ENCODE assay signal across 1 cellular context in the genomic region with DNA sequence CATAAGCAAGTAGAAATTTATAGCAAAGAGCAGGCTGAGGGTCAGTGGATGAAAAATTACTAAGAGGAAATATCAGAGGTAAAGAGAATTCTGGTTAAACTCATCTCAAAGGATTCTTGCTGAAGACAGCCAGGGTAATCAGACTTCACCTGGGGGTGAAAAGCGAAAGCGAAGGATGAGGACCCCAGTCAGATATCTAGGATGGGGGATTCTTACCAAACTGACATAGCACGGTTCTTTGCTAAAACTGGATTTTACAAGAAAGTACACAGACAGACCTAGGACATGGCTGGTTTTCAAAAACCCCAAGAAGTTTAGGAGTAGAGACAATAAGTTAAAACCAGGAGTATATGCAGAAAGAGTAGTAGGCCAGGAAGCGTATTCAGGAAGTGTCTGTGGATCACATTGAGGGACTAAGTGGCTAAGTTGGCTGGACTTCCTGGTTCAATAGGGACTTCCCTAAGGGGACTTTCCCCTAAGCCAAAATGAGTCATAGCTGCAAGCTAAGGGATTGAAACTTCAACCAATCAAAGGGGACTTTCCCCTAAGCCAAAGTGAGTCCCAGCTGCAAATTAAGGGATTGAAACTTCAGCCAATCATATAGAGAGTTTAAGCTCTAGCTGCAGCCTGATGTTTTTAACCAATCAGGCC.
TF ChIP-seq lines count a peak whose summit lies in the region.

No MANE protein-coding gene starts in this region.

TF ChIP-seq in GM23338, 12 proteins besides CTCF, POLR2A, EP300 and RAD21 (continued from another document):
- TF ChIP-seq, protein P1, sequence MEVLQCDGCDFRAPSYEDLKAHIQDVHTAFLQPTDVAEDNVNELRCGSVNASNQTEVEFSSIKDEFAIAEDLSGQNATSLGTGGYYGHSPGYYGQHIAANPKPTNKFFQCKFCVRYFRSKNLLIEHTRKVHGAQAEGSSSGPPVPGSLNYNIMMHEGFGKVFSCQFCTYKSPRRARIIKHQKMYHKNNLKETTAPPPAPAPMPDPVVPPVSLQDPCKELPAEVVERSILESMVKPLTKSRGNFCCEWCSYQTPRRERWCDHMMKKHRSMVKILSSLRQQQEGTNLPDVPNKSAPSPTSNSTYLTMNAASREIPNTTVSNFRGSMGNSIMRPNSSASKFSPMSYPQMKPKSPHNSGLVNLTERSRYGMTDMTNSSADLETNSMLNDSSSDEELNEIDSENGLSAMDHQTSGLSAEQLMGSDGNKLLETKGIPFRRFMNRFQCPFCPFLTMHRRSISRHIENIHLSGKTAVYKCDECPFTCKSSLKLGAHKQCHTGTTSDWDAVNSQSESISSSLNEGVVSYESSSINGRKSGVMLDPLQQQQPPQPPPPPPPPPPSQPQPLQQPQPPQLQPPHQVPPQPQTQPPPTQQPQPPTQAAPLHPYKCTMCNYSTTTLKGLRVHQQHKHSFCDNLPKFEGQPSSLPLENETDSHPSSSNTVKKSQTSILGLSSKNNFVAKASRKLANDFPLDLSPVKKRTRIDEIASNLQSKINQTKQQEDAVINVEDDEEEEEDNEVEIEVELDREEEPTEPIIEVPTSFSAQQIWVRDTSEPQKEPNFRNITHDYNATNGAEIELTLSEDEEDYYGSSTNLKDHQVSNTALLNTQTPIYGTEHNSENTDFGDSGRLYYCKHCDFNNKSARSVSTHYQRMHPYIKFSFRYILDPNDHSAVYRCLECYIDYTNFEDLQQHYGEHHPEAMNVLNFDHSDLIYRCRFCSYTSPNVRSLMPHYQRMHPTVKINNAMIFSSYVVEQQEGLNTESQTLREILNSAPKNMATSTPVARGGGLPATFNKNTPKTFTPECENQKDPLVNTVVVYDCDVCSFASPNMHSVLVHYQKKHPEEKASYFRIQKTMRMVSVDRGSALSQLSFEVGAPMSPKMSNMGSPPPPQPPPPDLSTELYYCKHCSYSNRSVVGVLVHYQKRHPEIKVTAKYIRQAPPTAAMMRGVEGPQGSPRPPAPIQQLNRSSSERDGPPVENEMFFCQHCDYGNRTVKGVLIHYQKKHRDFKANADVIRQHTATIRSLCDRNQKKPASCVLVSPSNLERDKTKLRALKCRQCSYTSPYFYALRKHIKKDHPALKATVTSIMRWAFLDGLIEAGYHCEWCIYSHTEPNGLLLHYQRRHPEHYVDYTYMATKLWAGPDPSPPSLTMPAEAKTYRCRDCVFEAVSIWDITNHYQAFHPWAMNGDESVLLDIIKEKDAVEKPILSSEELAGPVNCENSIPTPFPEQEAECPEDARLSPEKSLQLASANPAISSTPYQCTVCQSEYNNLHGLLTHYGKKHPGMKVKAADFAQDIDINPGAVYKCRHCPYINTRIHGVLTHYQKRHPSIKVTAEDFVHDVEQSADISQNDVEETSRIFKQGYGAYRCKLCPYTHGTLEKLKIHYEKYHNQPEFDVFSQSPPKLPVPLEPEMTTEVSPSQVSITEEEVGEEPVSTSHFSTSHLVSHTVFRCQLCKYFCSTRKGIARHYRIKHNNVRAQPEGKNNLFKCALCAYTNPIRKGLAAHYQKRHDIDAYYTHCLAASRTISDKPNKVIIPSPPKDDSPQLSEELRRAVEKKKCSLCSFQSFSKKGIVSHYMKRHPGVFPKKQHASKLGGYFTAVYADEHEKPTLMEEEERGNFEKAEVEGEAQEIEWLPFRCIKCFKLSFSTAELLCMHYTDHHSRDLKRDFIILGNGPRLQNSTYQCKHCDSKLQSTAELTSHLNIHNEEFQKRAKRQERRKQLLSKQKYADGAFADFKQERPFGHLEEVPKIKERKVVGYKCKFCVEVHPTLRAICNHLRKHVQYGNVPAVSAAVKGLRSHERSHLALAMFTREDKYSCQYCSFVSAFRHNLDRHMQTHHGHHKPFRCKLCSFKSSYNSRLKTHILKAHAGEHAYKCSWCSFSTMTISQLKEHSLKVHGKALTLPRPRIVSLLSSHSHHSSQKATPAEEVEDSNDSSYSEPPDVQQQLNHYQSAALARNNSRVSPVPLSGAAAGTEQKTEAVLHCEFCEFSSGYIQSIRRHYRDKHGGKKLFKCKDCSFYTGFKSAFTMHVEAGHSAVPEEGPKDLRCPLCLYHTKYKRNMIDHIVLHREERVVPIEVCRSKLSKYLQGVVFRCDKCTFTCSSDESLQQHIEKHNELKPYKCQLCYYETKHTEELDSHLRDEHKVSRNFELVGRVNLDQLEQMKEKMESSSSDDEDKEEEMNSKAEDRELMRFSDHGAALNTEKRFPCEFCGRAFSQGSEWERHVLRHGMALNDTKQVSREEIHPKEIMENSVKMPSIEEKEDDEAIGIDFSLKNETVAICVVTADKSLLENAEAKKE (CRISPR knock-in tag; IDR thresholded peaks at IDR 0.05), result no peak
- TF ChIP-seq EZH2phosphoT487 (IDR thresholded peaks at IDR 0.05; ENCODE audit: unreplicated experiment), result no peak
- no peak for TF ChIP-seq POLR2AphosphoS5 (IDR thresholded peaks at IDR 0.05; ENCODE audit: low read depth)
- TF ChIP-seq CREB1 (CRISPR knock-in tag; IDR thresholded peaks at IDR 0.05; ENCODE audit: low read depth), result no peak
- TF ChIP-seq JUNB (IDR thresholded peaks at IDR 0.05; ENCODE audit: unreplicated experiment), result no peak
- TF ChIP-seq, protein P2, sequence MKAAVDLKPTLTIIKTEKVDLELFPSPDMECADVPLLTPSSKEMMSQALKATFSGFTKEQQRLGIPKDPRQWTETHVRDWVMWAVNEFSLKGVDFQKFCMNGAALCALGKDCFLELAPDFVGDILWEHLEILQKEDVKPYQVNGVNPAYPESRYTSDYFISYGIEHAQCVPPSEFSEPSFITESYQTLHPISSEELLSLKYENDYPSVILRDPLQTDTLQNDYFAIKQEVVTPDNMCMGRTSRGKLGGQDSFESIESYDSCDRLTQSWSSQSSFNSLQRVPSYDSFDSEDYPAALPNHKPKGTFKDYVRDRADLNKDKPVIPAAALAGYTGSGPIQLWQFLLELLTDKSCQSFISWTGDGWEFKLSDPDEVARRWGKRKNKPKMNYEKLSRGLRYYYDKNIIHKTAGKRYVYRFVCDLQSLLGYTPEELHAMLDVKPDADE (IDR thresholded peaks at IDR 0.05), result no peak
- TF ChIP-seq ZNF331 (CRISPR knock-in tag; IDR thresholded peaks at IDR 0.05; ENCODE audit: low read depth), result no peak
- TF ChIP-seq NANOG (IDR thresholded peaks at IDR 0.05; ENCODE audit: borderline replicate concordance), result no peak
- TF ChIP-seq EZH2 (IDR thresholded peaks at IDR 0.05; ENCODE audit: low read depth, unreplicated experiment), result no peak
